Comparison of ENCODE assay signal across 10 cellular contexts in the genomic region with DNA sequence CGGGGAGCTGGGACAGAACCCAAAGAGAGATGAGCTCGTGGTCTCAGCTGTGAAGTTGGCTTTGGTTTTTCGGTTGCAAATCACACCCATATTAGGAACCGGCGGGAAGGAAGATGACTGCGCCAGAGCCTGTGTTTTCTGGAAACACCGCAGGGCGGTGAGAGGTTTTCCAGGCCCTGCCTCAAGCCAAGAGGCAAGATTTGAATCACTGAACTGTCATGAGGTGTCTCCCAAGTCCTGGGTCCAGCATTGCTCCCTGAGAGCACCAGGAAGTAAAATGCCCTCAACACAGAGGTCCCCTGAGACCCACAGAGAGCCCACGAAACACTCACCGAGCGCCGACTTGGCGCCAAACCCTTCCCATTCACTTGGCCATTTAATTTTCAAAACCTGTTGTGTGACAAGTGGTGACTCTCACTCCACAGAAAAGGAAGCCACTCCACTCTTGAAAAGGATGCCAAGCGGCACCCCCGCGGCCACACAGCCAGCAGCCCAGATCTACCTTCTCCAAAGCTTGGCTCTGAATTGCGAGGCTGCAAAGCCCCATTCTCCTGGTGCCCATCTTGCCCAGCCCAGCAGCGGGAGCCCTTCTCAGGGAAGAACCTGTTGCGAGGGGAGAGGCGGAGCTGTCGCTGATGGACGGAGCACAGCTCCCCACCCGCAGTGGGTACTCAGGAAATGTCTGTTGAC.
DNase-seq lines count a peak whose midpoint lies in the region; ATAC-seq lines count a peak whose summit lies in the region.
"Had no signal": no experiment of that assay in that cellular context is flagged by ENCODE, and none has a peak within 500 bp of the region (broad histone marks: within the 10 kb centered on the region; RNA-seq: fewer than 3 reads in every experiment).

No MANE protein-coding gene starts in this region.

- H3K4me1 Mint-ChIP-seq in activated CD4-positive, alpha-beta T cell treated with anti-CD3 and anti-CD28 coated beads, Interleukin-2, amount 10 ng/mL, durations not matched to agents 24 days and 14 days: peaks cover 93% of the 10 kb centered on the region
- H3K4me1 Mint-ChIP-seq in activated T-cell treated with anti-CD3 and anti-CD28 coated beads, Interleukin-2, amount 50 U/mL, for 4 hours (ENCODE audit: low read depth): peaks cover 88% of the 10 kb centered on the region
- H3K4me1 Mint-ChIP-seq in stimulated activated memory B cell treated with anti-CD40 and anti-IgM and Interleukin-4, amounts not matched to agents 10 μg/mL and 1 μg/mL and 100 μg/mL, for 72 hours: peaks cover 96% of the 10 kb centered on the region

- no peaks in the 10 kb centered on the region for H3K27me3 Mint-ChIP-seq in activated CD4-positive, alpha-beta T cell treated with anti-CD3 and anti-CD28 coated beads, Interleukin-2, amount 10 ng/mL, durations not matched to agents 24 days and 14 days
- H3K27me3 Mint-ChIP-seq in activated T-cell treated with anti-CD3 and anti-CD28 coated beads, Interleukin-2, amount 50 U/mL, for 4 hours (ENCODE audit: low read depth): no peaks in the 10 kb centered on the region
- H3K27me3 Mint-ChIP-seq in stimulated activated memory B cell treated with anti-CD40 and anti-IgM and Interleukin-4, amounts not matched to agents 10 μg/mL and 1 μg/mL and 100 μg/mL, for 72 hours: no peaks in the 10 kb centered on the region

- ATAC-seq in activated T-cell treated with anti-CD3 and anti-CD28 coated beads, Interleukin-2, amount 50 U/mL, for 4 hours: peak in 1 of 2 donors; percentile 5
- ATAC-seq in stimulated activated memory B cell treated with anti-CD40 and anti-IgM and Interleukin-4, amounts not matched to agents 10 μg/mL and 1 μg/mL and 100 μg/mL, for 72 hours: no peak
- ATAC-seq in HG03432 (IDR thresholded peaks at IDR 0.05; ENCODE audit: unreplicated experiment): no peak

- intact Hi-C loops in activated CD4-positive, alpha-beta T cell treated with anti-CD3 and anti-CD28 coated beads, Interleukin-2, amount 10 ng/mL, durations not matched to agents 24 days and 14 days (cut with micrococcal nuclease): no loop called here

- H3K36me3 Mint-ChIP-seq in activated CD4-positive, alpha-beta T cell treated with anti-CD3 and anti-CD28 coated beads, Interleukin-2, amount 10 ng/mL, durations not matched to agents 24 days and 14 days (ENCODE audit: low read depth): peaks cover 4% of the 10 kb centered on the region
- H3K36me3 Mint-ChIP-seq in activated T-cell treated with anti-CD3 and anti-CD28 coated beads, Interleukin-2, amount 50 U/mL, for 4 hours (ENCODE audit: insufficient read depth): no peaks in the 10 kb centered on the region
- H3K36me3 Mint-ChIP-seq in stimulated activated memory B cell treated with anti-CD40 and anti-IgM and Interleukin-4, amounts not matched to agents 10 μg/mL and 1 μg/mL and 100 μg/mL, for 72 hours: no peaks in the 10 kb centered on the region

- H3K27ac Mint-ChIP-seq in activated CD4-positive, alpha-beta T cell treated with anti-CD3 and anti-CD28 coated beads, Interleukin-2, amount 10 ng/mL, durations not matched to agents 24 days and 14 days: peak overlapping the region; percentile 98
- H3K27ac Mint-ChIP-seq in stimulated activated memory B cell treated with anti-CD40 and anti-IgM and Interleukin-4, amounts not matched to agents 10 μg/mL and 1 μg/mL and 100 μg/mL, for 72 hours: no peak overlapping the region

- no peaks in the 10 kb centered on the region for H3K9me3 Mint-ChIP-seq in activated CD4-positive, alpha-beta T cell treated with anti-CD3 and anti-CD28 coated beads, Interleukin-2, amount 10 ng/mL, durations not matched to agents 24 days and 14 days
- no peaks in the 10 kb centered on the region for H3K9me3 Mint-ChIP-seq in activated T-cell treated with anti-CD3 and anti-CD28 coated beads, Interleukin-2, amount 50 U/mL, for 4 hours
- H3K9me3 Mint-ChIP-seq in stimulated activated memory B cell treated with anti-CD40 and anti-IgM and Interleukin-4, amounts not matched to agents 10 μg/mL and 1 μg/mL and 100 μg/mL, for 72 hours: peaks cover 2% of the 10 kb centered on the region

- H3K4me3 Mint-ChIP-seq in activated CD4-positive, alpha-beta T cell treated with anti-CD3 and anti-CD28 coated beads, Interleukin-2, amount 10 ng/mL, durations not matched to agents 24 days and 14 days: peak overlapping the region; percentile 88
- H3K4me3 Mint-ChIP-seq in activated T-cell treated with anti-CD3 and anti-CD28 coated beads, Interleukin-2, amount 50 U/mL, for 4 hours: peak overlapping the region; percentile 63
- peak overlapping the region; percentile 67 for H3K4me3 Mint-ChIP-seq in stimulated activated memory B cell treated with anti-CD40 and anti-IgM and Interleukin-4, amounts not matched to agents 10 μg/mL and 1 μg/mL and 100 μg/mL, for 72 hours

- DNase-seq in activated CD4-positive, alpha-beta T cell treated with anti-CD3 and anti-CD28 coated beads, Interleukin-2, amount 10 ng/mL, durations not matched to agents 24 days and 14 days: peak; percentile 87
- DNase-seq in activated CD4-positive, alpha-beta T cell treated with anti-CD3 and anti-CD28 coated beads, Interleukin-2, amount 50 U/mL, for 1 hour: no peak
- DNase-seq in MV-4-11 (lab: John Stamatoyannopoulos, UW) (peak; percentile 61), dedifferentiated amniotic fluid mesenchymal stem cell (ENCODE audit: extremely low spot score) (no peak)
- DNase-seq in activated T-cell treated with anti-CD3 and anti-CD28 coated beads, Interleukin-2, amount 50 U/mL, for 4 hours: no peak
- DNase-seq in activated CD4-positive, CD25-positive, alpha-beta regulatory T cell (lab: John Stamatoyannopoulos, UW): no peak
- DNase-seq: MM.1S, occipital lobe had no signal

Comparison
In these comparisons a context has a peak if more than half of its experiments do, and no peak if none do; other contexts are left out.
1. DNase-seq: peak in activated CD4-positive, alpha-beta T cell treated with anti-CD3 and anti-CD28 coated beads, Interleukin-2, amount 10 ng/mL, durations not matched to agents 24 days and 14 days (single experiment) and MV-4-11 (single experiment); none in activated CD4-positive, alpha-beta T cell treated with anti-CD3 and anti-CD28 coated beads, Interleukin-2, amount 50 U/mL, for 1 hour (single experiment), activated T-cell treated with anti-CD3 and anti-CD28 coated beads, Interleukin-2, amount 50 U/mL, for 4 hours (single experiment), dedifferentiated amniotic fluid mesenchymal stem cell (single experiment) and activated CD4-positive, CD25-positive, alpha-beta regulatory T cell (0 of 4).
2. Peak in every context shown above with its lines, with median percentiles within 50 percentile points of each other: H3K4me3 Mint-ChIP-seq.